ENCODE assay signal across 22 cellular contexts in the genomic region with DNA sequence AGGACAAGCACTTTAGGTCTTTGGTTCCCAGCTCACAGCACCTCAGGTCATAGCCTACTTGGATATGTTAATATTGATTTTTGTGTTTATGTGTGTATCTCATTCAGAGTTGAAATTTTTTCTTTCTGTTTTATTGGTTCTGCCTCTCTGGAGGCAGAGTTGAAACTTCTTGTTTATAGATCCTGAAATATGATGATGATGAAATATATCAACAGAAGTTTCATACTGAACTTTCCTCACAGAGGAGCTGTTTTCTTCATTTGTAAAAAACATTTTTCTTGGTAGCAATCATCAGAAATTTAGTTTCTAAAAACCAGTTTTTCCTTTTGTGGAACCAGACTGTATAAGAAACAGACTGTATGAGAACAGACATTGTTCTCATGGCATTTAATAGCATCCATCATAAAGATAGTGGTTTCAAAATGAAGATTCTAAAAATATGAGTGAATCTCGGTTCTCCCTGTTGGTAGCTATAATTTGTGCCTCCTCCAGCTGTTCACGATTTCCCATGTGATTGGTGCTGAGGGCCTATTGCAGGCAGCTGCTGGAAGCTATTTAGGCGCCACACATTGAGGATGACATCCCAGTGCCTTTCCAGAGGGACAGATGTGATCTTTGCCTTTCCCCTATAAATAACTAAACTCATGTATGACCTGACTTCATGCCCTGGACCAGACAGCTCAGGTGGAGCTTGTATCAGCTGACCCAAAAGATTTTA.
DNase-seq lines count a peak whose midpoint lies in the region; ATAC-seq and TF ChIP-seq lines count a peak whose summit lies in the region.
"Had no signal": no experiment of that assay in that cellular context is flagged by ENCODE, and none has a peak within 500 bp of the region (broad histone marks: within the 10 kb centered on the region; RNA-seq: fewer than 3 reads in every experiment).

No MANE protein-coding gene starts in this region.

- H3K4me3 Mint-ChIP-seq in stimulated activated naive B cell treated with anti-CD40 and anti-IgM and Interleukin-4, amounts not matched to agents 10 μg/mL and 1 μg/mL and 100 μg/mL, for 72 hours: no peak overlapping the region
- H3K4me3 Mint-ChIP-seq: B cell; CD4-positive, CD25-positive, alpha-beta regulatory T cell; GM23338; T-cell had no signal

- in situ Hi-C loops in GM13976 (cut with MboI; ENCODE audit: low sequenced_read_pairs, unreplicated experiment): no loop called here

- H3K4me3 ChIP-seq in subcutaneous abdominal adipose tissue (ENCODE audit: low read depth in 1 of 5, low read length in 5 of 5): no peak overlapping the region
- H3K4me3 ChIP-seq: GM23338, Peyer's patch had no signal

- no peak for ATAC-seq in GM18858 (IDR thresholded peaks at IDR 0.05; ENCODE audit: unreplicated experiment)
- no peak for ATAC-seq in stimulated activated naive B cell treated with anti-CD40 and anti-IgM and Interleukin-4, amounts not matched to agents 10 μg/mL and 1 μg/mL and 100 μg/mL, for 72 hours (replicated peaks)
- ATAC-seq: GM23338, HCT116, T-cell had no signal

- peaks cover 4 to 34% (median 15%) of the 10 kb centered on the region in 5 donors for H3K4me1 ChIP-seq in subcutaneous abdominal adipose tissue (ENCODE audit: control insufficient read depth in 5 of 5, insufficient read depth in 5 of 5, low read length in 5 of 5)
- H3K4me1 ChIP-seq: Caco-2, Peyer's patch had no signal

- peak; percentile 4 for DNase-seq in MV-4-11 (lab: John Stamatoyannopoulos, UW)
- peak; percentile 24 for DNase-seq in foreskin melanocyte
- DNase-seq in GM13976 (ENCODE audit: low spot score): no peak
- DNase-seq in stimulated activated naive B cell treated with anti-CD40 and anti-IgM and Interleukin-4, amounts not matched to agents 10 μg/mL and 1 μg/mL and 100 μg/mL, for 72 hours: no peak
- DNase-seq: Caco-2; CD4-positive, CD25-positive, alpha-beta regulatory T cell; EL; Kasumi-1; NCI-H1417; NCI-H2029 treated with DMSO at 0.1 percent for 48 hours; NCI-H510A; NCI-H774; Right ventricle myocardium superior; SK-N-SH; T-cell had no signal

- peaks cover under 1 to 68% (median 58%) of the 10 kb centered on the region in 5 donors for H3K36me3 ChIP-seq in subcutaneous abdominal adipose tissue (ENCODE audit: control insufficient read depth in 5 of 5, insufficient read depth in 5 of 5, low read length in 5 of 5)

- H3K27ac ChIP-seq in VCaP (peak overlapping the region; percentile 48), subcutaneous abdominal adipose tissue (ENCODE audit: low read depth, low read length) (peak overlapping the region; percentile 62)

- H3K4me1 Mint-ChIP-seq in stimulated activated naive B cell treated with anti-CD40 and anti-IgM and Interleukin-4, amounts not matched to agents 10 μg/mL and 1 μg/mL and 100 μg/mL, for 72 hours: no peaks in the 10 kb centered on the region
- H3K4me1 Mint-ChIP-seq: B cell; CD4-positive, CD25-positive, alpha-beta regulatory T cell; GM23338; T-cell had no signal

- H3K9me3 ChIP-seq in subcutaneous abdominal adipose tissue (ENCODE audit: control insufficient read depth in 5 of 5, low read length in 5 of 5): no peaks in the 10 kb centered on the region
- H3K9me3 ChIP-seq: Caco-2, Peyer's patch, SK-N-SH had no signal

- H3K27me3 Mint-ChIP-seq in stimulated activated naive B cell treated with anti-CD40 and anti-IgM and Interleukin-4, amounts not matched to agents 10 μg/mL and 1 μg/mL and 100 μg/mL, for 72 hours: peaks cover 20 to 34% of the 10 kb centered on the region in 2 donors
- H3K27me3 Mint-ChIP-seq: T-cell had no signal

- H3K27me3 ChIP-seq in subcutaneous abdominal adipose tissue (ENCODE audit: control insufficient read depth in 5 of 5, insufficient read depth in 4 of 5, low read length in 5 of 5): no peaks in the 10 kb centered on the region
- H3K27me3 ChIP-seq: Peyer's patch had no signal

- no peak overlapping the region for H3K27ac Mint-ChIP-seq in stimulated activated naive B cell treated with anti-CD40 and anti-IgM and Interleukin-4, amounts not matched to agents 10 μg/mL and 1 μg/mL and 100 μg/mL, for 72 hours
- H3K27ac Mint-ChIP-seq: B cell; CD4-positive, CD25-positive, alpha-beta regulatory T cell; GM23338; T-cell had no signal

- no peaks in the 10 kb centered on the region for H3K9me3 Mint-ChIP-seq in stimulated activated naive B cell treated with anti-CD40 and anti-IgM and Interleukin-4, amounts not matched to agents 10 μg/mL and 1 μg/mL and 100 μg/mL, for 72 hours
- H3K9me3 Mint-ChIP-seq: CD4-positive, CD25-positive, alpha-beta regulatory T cell; GM23338; T-cell had no signal

- TF ChIP-seq CTCF in VCaP (conservative IDR thresholded peaks at IDR 0.05) (no peak), GM13976 (IDR thresholded peaks at IDR 0.05; ENCODE audit: borderline replicate concordance, control extremely low read depth, extremely low read depth, insufficient read depth, missing control alignments) (no peak)

- no peaks in the 10 kb centered on the region for H3K36me3 Mint-ChIP-seq in stimulated activated naive B cell treated with anti-CD40 and anti-IgM and Interleukin-4, amounts not matched to agents 10 μg/mL and 1 μg/mL and 100 μg/mL, for 72 hours

- H3K9ac ChIP-seq in subcutaneous abdominal adipose tissue (ENCODE audit: low read length in 5 of 5): peak overlapping the region in 3 of 5 donors; percentile 20 to 63 (median 35)
- H3K9ac ChIP-seq: SK-N-SH had no signal

Comparison
In these comparisons a context has a peak if more than half of its experiments do, and no peak if none do; other contexts are left out.
1. DNase-seq: peak in MV-4-11 (single experiment) and foreskin melanocyte (single experiment); none in GM13976 (single experiment) and stimulated activated naive B cell treated with anti-CD40 and anti-IgM and Interleukin-4, amounts not matched to agents 10 μg/mL and 1 μg/mL and 100 μg/mL, for 72 hours (single experiment).